26 cellular contexts compared by ENCODE assay signal in genomic region chr1:86339014-86339413, GRCh38.
"Had no signal": no experiment of that assay in that cellular context is flagged by ENCODE, and none has a peak within 500 bp of the region (broad histone marks: within the 10 kb centered on the region; RNA-seq: fewer than 3 reads in every experiment).

No MANE protein-coding gene starts in this region.

- ATAC-seq: right cardiac atrium; stimulated activated memory B cell treated with anti-CD40 and anti-IgM and Interleukin-4, amounts not matched to agents 10 μg/mL and 1 μg/mL and 100 μg/mL, for 72 hours had no signal

- H3K4me1 Mint-ChIP-seq: endodermal cell; memory B cell; mesothelial cell of epicardium; neural progenitor cell; stimulated activated memory B cell treated with anti-CD40 and anti-IgM and Interleukin-4, amounts not matched to agents 10 μg/mL and 1 μg/mL and 100 μg/mL, for 72 hours had no signal

- H3K4me1 ChIP-seq: colonic mucosa, heart left ventricle, left ventricle myocardium inferior, lower lobe of right lung, neural progenitor cell, pancreas, testis, tibial nerve had no signal

- FAIRE-seq: endothelial cell of umbilical vein, pancreas had no signal

- H3K27me3 ChIP-seq: colonic mucosa, heart left ventricle, neural progenitor cell, pancreas, testis, tibial nerve had no signal

- H3K27ac Mint-ChIP-seq: endodermal cell; memory B cell; mesothelial cell of epicardium; neural progenitor cell; progenitor cell of endocrine pancreas; stimulated activated memory B cell treated with anti-CD40 and anti-IgM and Interleukin-4, amounts not matched to agents 10 μg/mL and 1 μg/mL and 100 μg/mL, for 72 hours; stimulated activated naive CD8-positive, alpha-beta T cell treated with anti-CD3 and anti-CD28 coated beads, Interleukin-15, Interleukin-2, amounts not matched to agents 100 ng/mL and 50 ng/mL, for 24 hours had no signal

- H2AFZ ChIP-seq: neural progenitor cell had no signal

- H3K4me3 Mint-ChIP-seq: endodermal cell; memory B cell; mesothelial cell of epicardium; natural killer cell treated with Interleukin-12 subunit alpha and Interleukin-12 subunit beta and Interleukin-15 and Interleukin-18, amount 100 ng/mL, for 72 hours; neural progenitor cell; stimulated activated memory B cell treated with anti-CD40 and anti-IgM and Interleukin-4, amounts not matched to agents 10 μg/mL and 1 μg/mL and 100 μg/mL, for 72 hours; stimulated activated naive CD8-positive, alpha-beta T cell treated with anti-CD3 and anti-CD28 coated beads, Interleukin-15, Interleukin-2, amounts not matched to agents 100 ng/mL and 50 ng/mL, for 24 hours had no signal

- H3K9ac ChIP-seq: neural progenitor cell had no signal

- DNase-seq: colonic mucosa; effector CD4-positive, alpha-beta T cell; endodermal cell; erythroblast; foreskin melanocyte; hippocampal formation; islet precursor cell; left ventricle myocardium inferior; lower lobe of right lung; occipital lobe; pancreas; stimulated activated CD4-positive, alpha-beta T cell treated with anti-CD3 and anti-CD28 coated beads, Interleukin-4, amount 100 ng/mL, for 1 hour; stimulated activated CD8-positive, alpha-beta memory T cell treated with anti-CD3 and anti-CD28 coated beads, Interleukin-4, amount 100 ng/mL, for 48 hours; testis had no signal

- H3K9me3 Mint-ChIP-seq: endodermal cell, mesothelial cell of epicardium had no signal

- H3K27ac ChIP-seq: colonic mucosa, left ventricle myocardium inferior, lower lobe of right lung, neural progenitor cell, testis had no signal

- H3K27me3 Mint-ChIP-seq: memory B cell; progenitor cell of endocrine pancreas; stimulated activated memory B cell treated with anti-CD40 and anti-IgM and Interleukin-4, amounts not matched to agents 10 μg/mL and 1 μg/mL and 100 μg/mL, for 72 hours; stimulated activated naive CD8-positive, alpha-beta T cell treated with anti-CD3 and anti-CD28 coated beads, Interleukin-15, Interleukin-2, amounts not matched to agents 100 ng/mL and 50 ng/mL, for 24 hours had no signal

- H3K4me3 ChIP-seq: colonic mucosa, heart left ventricle, left ventricle myocardium inferior, lower lobe of right lung, neural progenitor cell, pancreas, smooth muscle cell, testis, tibial nerve had no signal

- H3K4me2 ChIP-seq: neural progenitor cell, smooth muscle cell had no signal

- H3K36me3 ChIP-seq: colonic mucosa, heart left ventricle, left ventricle myocardium inferior, lower lobe of right lung, neural progenitor cell, pancreas, tibial nerve had no signal

- H3K36me3 Mint-ChIP-seq: memory B cell; mesothelial cell of epicardium; natural killer cell treated with Interleukin-12 subunit alpha and Interleukin-12 subunit beta and Interleukin-15 and Interleukin-18, amount 100 ng/mL, for 72 hours; neural progenitor cell; stimulated activated memory B cell treated with anti-CD40 and anti-IgM and Interleukin-4, amounts not matched to agents 10 μg/mL and 1 μg/mL and 100 μg/mL, for 72 hours had no signal

- H3K9me3 ChIP-seq: colonic mucosa, left ventricle myocardium inferior, lower lobe of right lung, pancreas, testis, tibial nerve had no signal
